1 cellular context compared by ENCODE assay signal in genomic region chr2:158113896-158114295, GRCh38.
TF ChIP-seq lines count a peak whose summit lies in the region.

No MANE protein-coding gene starts in this region.

TF ChIP-seq in H1, 55 proteins besides CTCF, POLR2A, EP300 and RAD21:
- TF ChIP-seq RFX5 (IDR thresholded peaks at IDR 0.05; ENCODE audit: borderline replicate concordance, low read depth, low read length) (no peak), RNF2 (IDR thresholded peaks at IDR 0.05; ENCODE audit: borderline replicate concordance, low read depth, low read length, missing control alignments, poor library complexity, severe bottlenecking) (no peak), ATF2 (IDR thresholded peaks at IDR 0.05; ENCODE audit: low read length) (no peak), EZH2 (IDR thresholded peaks at IDR 0.05; ENCODE audit: low read depth, low read length, severe bottlenecking) (no peak), POLR2AphosphoS5 (IDR thresholded peaks at IDR 0.05; ENCODE audit: low read depth, low read length) (no peak), TAF7 (optimal IDR thresholded peaks at IDR 0.05; ENCODE audit: borderline replicate concordance, low read depth, low read length) (no peak)
